In genomic region chr1:218342091-218342490, GRCh38 we compare ENCODE assay signal across 22 cellular contexts. TPM values are rescaled to one million over a fixed set of nuclear protein-coding genes. Genes with fewer than 3 reads are reported as not detected.
A peak's percentile ranks its signal among the peaks of the same experiment; 100 is the strongest.
DNase-seq lines count a peak whose midpoint lies in the region; ATAC-seq, FAIRE-seq and TF ChIP-seq lines count a peak whose summit lies in the region.
"Had no signal": no experiment of that assay in that cellular context is flagged by ENCODE, and none has a peak within 500 bp of the region (broad histone marks: within the 10 kb centered on the region; RNA-seq: fewer than 3 reads in every experiment).

No MANE protein-coding gene starts in this region.

- H3K56ac ChIP-seq in mesendoderm (ENCODE audit: low read length) = no peak overlapping the region

- H3K9ac ChIP-seq in mesendoderm (ENCODE audit: low read length) = no peak overlapping the region
- H3K9ac ChIP-seq: BLaER1, GM23248 had no signal

- TF ChIP-seq POLR2A in thyroid gland (IDR thresholded peaks at IDR 0.05) = no peak

- no peaks in the 10 kb centered on the region for H3K9me3 ChIP-seq in thyroid gland
- H3K9me3 ChIP-seq: BLaER1 had no signal

- no peak for FAIRE-seq in GM19239 (lab: Jason Lieb, UNC)
- FAIRE-seq: GM12891, GM18507, H1 had no signal

- H2BK5ac ChIP-seq in mesendoderm (ENCODE audit: low read length) = no peak overlapping the region

- no peaks in the 10 kb centered on the region for H3K9me3 Mint-ChIP-seq in neural crest cell
- H3K9me3 Mint-ChIP-seq: CD8-positive, alpha-beta T cell had no signal

- no peak overlapping the region for H2BK120ac ChIP-seq in mesendoderm (ENCODE audit: low read depth, low read length)

- H3K4me2 ChIP-seq in mesendoderm (ENCODE audit: low read length) = no peak overlapping the region
- H3K4me2 ChIP-seq: BLaER1 had no signal

- in situ Hi-C loops in SK-MEL-5 (cut with HindIII; ENCODE audit: low pct_unique_long_range_greater_than_20kb, low sequenced_read_pairs) = no loop called here

- H3K4me3 ChIP-seq in thyroid gland (replicated peaks in 1 of 3) = no peak overlapping the region
- H3K4me3 ChIP-seq in mesendoderm (ENCODE audit: low read length) = no peak overlapping the region
- H3K4me3 ChIP-seq: BLaER1, GM23248 had no signal

- H3K4me3 Mint-ChIP-seq in neural crest cell = peak overlapping the region; percentile 47
- H3K4me3 Mint-ChIP-seq: B cell; CD4-positive, CD25-positive, alpha-beta regulatory T cell; CD8-positive, alpha-beta T cell had no signal

- no peaks in the 10 kb centered on the region for H3K36me3 Mint-ChIP-seq in neural crest cell (ENCODE audit: low read depth)

- no peak overlapping the region for H4K8ac ChIP-seq in mesendoderm (ENCODE audit: low read depth, low read length)

- H3K4me1 ChIP-seq in thyroid gland (peaks cover 0 to 10% of the 10 kb centered on the region in 2 donors), mesendoderm (ENCODE audit: control insufficient read depth, low read depth, low read length) (peaks cover 3% of the 10 kb centered on the region)

- H3K27ac Mint-ChIP-seq in neural crest cell (ENCODE audit: unreplicated experiment) = no peak overlapping the region
- H3K27ac Mint-ChIP-seq: B cell; CD4-positive, CD25-positive, alpha-beta regulatory T cell; CD8-positive, alpha-beta T cell had no signal

- TF ChIP-seq CTCF in neural crest cell (conservative IDR thresholded peaks at IDR 0.05) (no peak), thyroid gland (IDR thresholded peaks at IDR 0.05) (no peak)

- H3K27ac ChIP-seq in thyroid gland (peak overlapping the region in 2 of 3 donors; percentile 1 to 6), mesendoderm (ENCODE audit: low read depth, low read length) (no peak overlapping the region)
- H3K27ac ChIP-seq: 22Rv1, BLaER1, C4-2B, GM23248 had no signal

- peak; percentile 71 for DNase-seq in COLO829 (ENCODE audit: low spot score)
- DNase-seq in SK-MEL-5 (ENCODE audit: low read depth, low spot score) = peak; percentile 52
- no peak for DNase-seq in neural crest cell (ENCODE audit: low read depth, low spot score)
- DNase-seq in thyroid gland = no peak
- DNase-seq in GM19239 (ENCODE audit: insufficient read length, low spot score) = no peak
- no peak for DNase-seq in mesendoderm
- DNase-seq: CD4-positive, CD25-positive, alpha-beta regulatory T cell; CD8-positive, alpha-beta T cell; DMS53; DMS79 treated with DMSO at 0.1 percent for 48 hours; GF-D8; GM23248; H7; HCEC 1CT had no signal

- H3K36me3 ChIP-seq in thyroid gland (no peaks in the 10 kb centered on the region), mesendoderm (ENCODE audit: control insufficient read depth, insufficient read depth, low read length) (no peaks in the 10 kb centered on the region)
- H3K36me3 ChIP-seq: BLaER1 had no signal

- H3K18ac ChIP-seq in mesendoderm (ENCODE audit: low read length) = no peak overlapping the region

- intact Hi-C loops in thyroid gland (cut with DNase I) = loop anchor here (10.0 kb wide), 1 partner anchor 123 kb away; no protein-coding TSS in a partner anchor

- H3K4ac ChIP-seq in mesendoderm (ENCODE audit: low read depth, low read length) = no peak overlapping the region

- H2BK15ac ChIP-seq in mesendoderm (replicated peaks; ENCODE audit: low read depth) = no peak overlapping the region

- no peak overlapping the region for H2AK5ac ChIP-seq in mesendoderm (ENCODE audit: low read length)

- no peak for ATAC-seq in GM19463 (IDR thresholded peaks at IDR 0.05; ENCODE audit: unreplicated experiment)
- ATAC-seq: CD8-positive, alpha-beta T cell had no signal

- H4K5ac ChIP-seq in mesendoderm (ENCODE audit: low read length) = no peak overlapping the region

- H3K27me3 Mint-ChIP-seq in neural crest cell (ENCODE audit: low read depth) = peaks cover 14% of the 10 kb centered on the region
- H3K27me3 Mint-ChIP-seq: B cell had no signal

- H3K79me2 ChIP-seq in mesendoderm (ENCODE audit: control insufficient read depth, insufficient read depth, low read length) = no peaks in the 10 kb centered on the region

- H3K79me1 ChIP-seq in mesendoderm (ENCODE audit: low read length) = no peaks in the 10 kb centered on the region

- H3K4me1 Mint-ChIP-seq in neural crest cell = peaks cover 26% of the 10 kb centered on the region

- 33 to 43% methylated on average over 4 of the region's 4 CpGs for WGBS in thyroid gland, 2 donors
- no CpG with 5 or more reads among the region's 4 CpGs for WGBS in mesendoderm (ENCODE audit: extremely low coverage, insufficient coverage, low lambda C conversion rate)

- H3K27me3 ChIP-seq in thyroid gland = no peaks in the 10 kb centered on the region
- H3K27me3 ChIP-seq in mesendoderm (ENCODE audit: insufficient read depth, low read length, poor library complexity) = peaks cover 6% of the 10 kb centered on the region

- H3K23ac ChIP-seq in mesendoderm (ENCODE audit: low read length) = no peak overlapping the region

RNA-seq across cellular contexts. Expression of gene TGFB2, which starts 3.0 kb away (rescaled TPM):
- total RNA-seq in SK-MEL-5 (2014; rRNA removed; shearing (Covaris generic)) = 1.8 and 2.1 TPM in 2 replicates
- 1.4 and 1.8 TPM in 2 replicates for polyA plus RNA-seq in SK-MEL-5 (2015; cell fraction: cytosol; rRNA removed)
- polyA plus RNA-seq in SK-MEL-5 (2015; cell fraction: nucleus; rRNA removed) = 0.92 and 1.1 TPM in 2 replicates
- total RNA-seq in neural crest cell (11.4 and 14.0 TPM in 2 replicates), thyroid gland (10 to 100 TPM in 1 of 4 donors, 1 to 10 TPM in 3; 2.2 to 16.7 (median 8.0) TPM)
- 0.97 TPM for polyA plus RNA-seq in mesendoderm (2013, experiment 1 of 2)
- 0.81 TPM for polyA plus RNA-seq in mesendoderm (2013, experiment 2 of 2)
- total RNA-seq: CD4-positive, CD25-positive, alpha-beta regulatory T cell; CD8-positive, alpha-beta T cell had no signal
- polyA plus RNA-seq: CD4-positive, CD25-positive, alpha-beta regulatory T cell had no signal

RNA-seq across cellular contexts. Expression of gene RRP15, which starts 57.0 kb away (rescaled TPM):
- total RNA-seq in SK-MEL-5 (2014; rRNA removed; shearing (Covaris generic)) = 15.1 and 16.2 TPM in 2 replicates
- polyA plus RNA-seq in SK-MEL-5 (2015; cell fraction: cytosol; rRNA removed) = 6.0 and 6.6 TPM in 2 replicates
- polyA plus RNA-seq in SK-MEL-5 (2015; cell fraction: nucleus; rRNA removed) = 10.4 and 12.6 TPM in 2 replicates
- 34.9 and 35.2 TPM in 2 replicates for total RNA-seq in neural crest cell
- 10 to 100 TPM in 2 of 4 donors, 1 to 10 TPM in 2; 6.0 to 25.0 (median 9.2) TPM for total RNA-seq in thyroid gland
- 103 TPM for polyA plus RNA-seq in mesendoderm (2013, experiment 1 of 2)
- polyA plus RNA-seq in mesendoderm (2013, experiment 2 of 2) = 103 TPM

Comparison
In these comparisons a context has a peak if more than half of its experiments do, and no peak if none do; other contexts are left out.
1. DNase-seq: peak in COLO829 (single experiment) and SK-MEL-5 (single experiment); none in neural crest cell (single experiment), thyroid gland (0 of 2), GM19239 (single experiment) and mesendoderm (single experiment).